19 cellular contexts compared by ENCODE assay signal in the genomic region with DNA sequence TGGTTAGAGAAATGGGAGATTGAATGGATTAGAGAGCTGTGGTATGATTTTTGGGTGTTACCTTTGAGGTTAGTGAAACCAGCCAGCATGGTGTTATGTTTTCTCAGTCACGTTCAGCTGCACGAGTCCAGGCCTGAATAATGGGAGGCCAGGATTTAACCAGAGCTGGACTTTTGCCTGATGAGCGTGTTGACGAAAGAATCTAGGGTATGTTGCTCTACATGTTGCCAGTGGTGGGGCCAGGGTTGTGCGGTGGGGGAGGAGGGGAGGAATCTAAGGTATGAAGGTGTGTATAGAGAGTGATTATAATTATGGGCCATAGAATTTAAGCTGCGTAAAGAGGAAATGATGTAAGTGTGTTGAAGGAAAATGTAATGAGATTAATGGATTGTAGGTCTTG. TPM values are rescaled to one million over a fixed set of nuclear protein-coding genes. Genes with fewer than 3 reads are reported as not detected.
DNase-seq lines count a peak whose midpoint lies in the region; ATAC-seq and TF ChIP-seq lines count a peak whose summit lies in the region.
"Had no signal": no experiment of that assay in that cellular context is flagged by ENCODE, and none has a peak within 500 bp of the region (broad histone marks: within the 10 kb centered on the region; RNA-seq: fewer than 3 reads in every experiment).

No MANE protein-coding gene starts in this region.

- H3K4me1 ChIP-seq in hepatocyte (ENCODE audit: insufficient read depth) (no peaks in the 10 kb centered on the region), prostate gland (replicated peaks) (no peaks in the 10 kb centered on the region), neuronal stem cell (ENCODE audit: control insufficient read depth in 2 of 2, insufficient read depth in 1 of 2, low read depth in 1 of 2, low read length in 2 of 2) (no peaks in the 10 kb centered on the region)

- H3K9ac ChIP-seq in neuronal stem cell (ENCODE audit: low read depth, low read length, poor library complexity): no peak overlapping the region

- H3K9me3 ChIP-seq in hepatocyte (ENCODE audit: low read depth) (no peaks in the 10 kb centered on the region), prostate gland (no peaks in the 10 kb centered on the region), neuronal stem cell (replicated peaks in 1 of 2; ENCODE audit: control insufficient read depth in 2 of 2, insufficient read depth in 1 of 2, low read depth in 1 of 2, low read length in 2 of 2) (no peaks in the 10 kb centered on the region)

- H2AFZ ChIP-seq in hepatocyte (no peak overlapping the region), neuronal stem cell (ENCODE audit: low read length) (no peak overlapping the region)

- no peaks in the 10 kb centered on the region for H4K20me1 ChIP-seq in hepatocyte (ENCODE audit: insufficient read depth, poor library complexity, severe bottlenecking)

- H2BK12ac ChIP-seq in neuronal stem cell (ENCODE audit: low read length): no peak overlapping the region

- no peak overlapping the region for H3K4me2 ChIP-seq in hepatocyte
- no peak overlapping the region for H3K4me2 ChIP-seq in neuronal stem cell (ENCODE audit: insufficient read depth, low read length, poor library complexity, severe bottlenecking)

- H3K18ac ChIP-seq in neuronal stem cell (ENCODE audit: low read length): no peak overlapping the region

- no peak overlapping the region for H2BK15ac ChIP-seq in neuronal stem cell (ENCODE audit: low read length)

- peak; percentile 50 for DNase-seq in HT-29 (ENCODE audit: low spot score)
- DNase-seq in astrocyte of the hippocampus (ENCODE audit: low read depth, low spot score): peak; percentile 84
- peak; percentile 68 for DNase-seq in hepatocyte (ENCODE audit: low spot score)
- peak; percentile 67 for DNase-seq in prostate gland (ENCODE audit: low spot score)
- no peak for DNase-seq in NCI-H748 (lab: John Stamatoyannopoulos, UW; ENCODE audit: unreplicated experiment)
- no peak for DNase-seq in neuronal stem cell (ENCODE audit: low spot score)
- no peak for DNase-seq in stimulated activated CD4-positive, alpha-beta T cell treated with anti-CD3 and anti-CD28 coated beads, Interleukin-1b, Interleukin-23, amount 100 ng/mL, for 48 hours
- DNase-seq: activated CD4-positive, alpha-beta T cell treated with anti-CD3 and anti-CD28 coated beads for 1 hour; activated naive CD8-positive, alpha-beta T cell treated with anti-CD3 and anti-CD28 coated beads, Interleukin-2, amount 50 U/mL, for 24 hours; activated T-cell treated with anti-CD3 and anti-CD28 coated beads, Interleukin-2, amount 50 U/mL, for 1 hour; naive thymus-derived CD8-positive, alpha-beta T cell; NCI-H187 treated with DMSO at 0.1 percent for 48 hours; NCI-H774; RPMI8226; stimulated activated naive CD4-positive, alpha-beta T cell; T-helper 17 cell had no signal

- H3K4me3 ChIP-seq in hepatocyte (no peak overlapping the region), prostate gland (no peak overlapping the region), neuronal stem cell (ENCODE audit: low read length in 2 of 2) (no peak overlapping the region)

- no peak overlapping the region for H3K14ac ChIP-seq in neuronal stem cell (ENCODE audit: low read length)

- no peak overlapping the region for H2BK120ac ChIP-seq in neuronal stem cell (ENCODE audit: low read depth, low read length)

- WGBS in hepatocyte (ENCODE audit: low lambda C conversion rate, missing lambda C conversion rate): 50% methylated on average over 6 of the region's 6 CpGs
- WGBS in prostate gland: 42% methylated on average over 6 of the region's 6 CpGs
- 100% methylated on average over 1 of the region's 6 CpGs for WGBS in neuronal stem cell (ENCODE audit: extremely low coverage in 2 of 2, insufficient read length in 2 of 2, insufficient replicate concordance in 1 of 2), 2 donors

- H3K36me3 ChIP-seq in hepatocyte (replicated peaks; ENCODE audit: insufficient read depth, low read depth) (no peaks in the 10 kb centered on the region), prostate gland (no peaks in the 10 kb centered on the region), neuronal stem cell (replicated peaks in 1 of 2; ENCODE audit: control insufficient read depth in 2 of 2, insufficient read depth in 2 of 2, low read length in 2 of 2) (peaks cover 0 to 22% of the 10 kb centered on the region in 2 donors)

- no peak overlapping the region for H4K91ac ChIP-seq in neuronal stem cell (ENCODE audit: low read depth, low read length, poor library complexity)

- no peak overlapping the region for H3K4ac ChIP-seq in neuronal stem cell (ENCODE audit: low read length)

- H2AK5ac ChIP-seq in neuronal stem cell (ENCODE audit: low read depth, low read length): no peak overlapping the region

- no peaks in the 10 kb centered on the region for H3K9me2 ChIP-seq in hepatocyte (replicated peaks; ENCODE audit: insufficient read depth)

- TF ChIP-seq CTCF in hepatocyte (IDR thresholded peaks at IDR 0.05; ENCODE audit: poor library complexity) (no peak), prostate gland (IDR thresholded peaks at IDR 0.05) (no peak)

- H3K79me1 ChIP-seq in neuronal stem cell (ENCODE audit: low read depth, low read length): peaks cover 2% of the 10 kb centered on the region

- ATAC-seq in HG02970 (IDR thresholded peaks at IDR 0.05; ENCODE audit: low FRiP score, unreplicated experiment): no peak
- ATAC-seq: activated naive CD8-positive, alpha-beta T cell treated with anti-CD3 and anti-CD28 coated beads, Interleukin-2, amount 50 U/mL, for 24 hours; naive thymus-derived CD8-positive, alpha-beta T cell; sciatic nerve; T-helper 17 cell had no signal

- no peak overlapping the region for H4K8ac ChIP-seq in neuronal stem cell (ENCODE audit: low read depth, low read length)

- intact Hi-C loops in prostate gland (cut with DNase I): no loop called here

- H3K27ac ChIP-seq in hepatocyte (peak overlapping the region; percentile 67), prostate gland (peak overlapping the region in 1 of 2 donors; percentile 30), neuronal stem cell (replicated peaks; ENCODE audit: low read length) (no peak overlapping the region)
- H3K27ac ChIP-seq: C4-2B had no signal

- no peak overlapping the region for H3K23ac ChIP-seq in neuronal stem cell (ENCODE audit: low read depth, low read length, poor library complexity)

- no peak overlapping the region for H2BK5ac ChIP-seq in neuronal stem cell (ENCODE audit: low read length)

- peaks cover 25% of the 10 kb centered on the region for H3K79me2 ChIP-seq in hepatocyte

- no peak for TF ChIP-seq POLR2A in prostate gland (IDR thresholded peaks at IDR 0.05)

- H3K27me3 ChIP-seq in hepatocyte (no peaks in the 10 kb centered on the region), prostate gland (replicated peaks; ENCODE audit: insufficient read depth) (no peaks in the 10 kb centered on the region), neuronal stem cell (ENCODE audit: control insufficient read depth in 3 of 3, insufficient read depth in 3 of 3, low read depth in 1 of 3, low read length in 3 of 3) (no peaks in the 10 kb centered on the region)

RNA-seq across cellular contexts. Expression of a gene that starts 22.8 kb away (rescaled TPM):
- 11.0 and 16.2 TPM in 2 replicates for total RNA-seq in HT-29 (2014; rRNA removed; shearing (Covaris generic))
- 17.9 and 19.3 TPM in 2 replicates for total RNA-seq in hepatocyte
- 32.3 and 44.2 TPM in 2 replicates for polyA plus RNA-seq in hepatocyte
- 10 to 100 TPM; 14.3 to 22.9 TPM for total RNA-seq in prostate gland
- polyA plus RNA-seq in neuronal stem cell (2013, experiment 1 of 2): 6.6 TPM
- polyA plus RNA-seq in neuronal stem cell (2013, experiment 2 of 2): 6.6 TPM

RNA-seq across cellular contexts. Expression of a gene that starts 44.4 kb away (rescaled TPM):
- total RNA-seq in HT-29 (2014; rRNA removed; shearing (Covaris generic)): 138 and 145 TPM in 2 replicates
- 125 and 163 TPM in 2 replicates for total RNA-seq in hepatocyte
- 112 and 121 TPM in 2 replicates for polyA plus RNA-seq in hepatocyte
- total RNA-seq in prostate gland: 10 to 100 TPM; 74.4 to 95.0 TPM
- polyA plus RNA-seq in neuronal stem cell (2013, experiment 1 of 2): 99.4 TPM
- 104 TPM for polyA plus RNA-seq in neuronal stem cell (2013, experiment 2 of 2)

Comparison
In these comparisons a context has a peak if more than half of its experiments do, and no peak if none do; other contexts are left out.
1. DNase-seq: peak in HT-29 (single experiment), astrocyte of the hippocampus (single experiment), hepatocyte (single experiment) and prostate gland (single experiment); none in NCI-H748 (single experiment), neuronal stem cell (single experiment) and stimulated activated CD4-positive, alpha-beta T cell treated with anti-CD3 and anti-CD28 coated beads, Interleukin-1b, Interleukin-23, amount 100 ng/mL, for 48 hours (single experiment).